ENCODE assay signal across 1 cellular context in the genomic region with DNA sequence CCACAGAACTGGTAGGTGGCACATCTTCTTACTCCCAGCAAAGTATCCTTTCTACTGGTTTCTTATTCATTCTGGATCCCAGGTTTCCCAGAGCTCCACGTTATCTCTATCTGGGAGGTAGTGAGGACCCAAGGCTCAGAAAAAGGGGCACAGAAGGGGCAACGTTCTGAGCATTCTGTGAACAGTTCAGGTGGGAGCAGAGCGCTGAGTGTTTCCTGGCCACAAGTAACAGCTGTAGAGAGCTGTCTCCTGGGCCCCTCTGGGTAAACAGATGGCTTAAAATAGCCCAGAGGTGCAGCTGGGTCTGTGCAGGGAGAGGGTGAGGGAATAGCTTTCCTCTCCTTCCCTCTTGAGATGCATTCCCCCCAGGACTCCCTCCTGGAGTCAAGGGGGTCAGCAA.
TF ChIP-seq lines count a peak whose summit lies in the region.

No MANE protein-coding gene starts in this region.

TF ChIP-seq in SK-N-SH, 30 proteins besides CTCF, POLR2A, EP300 and RAD21 (continued from another document):
- TF ChIP-seq, protein P1, sequence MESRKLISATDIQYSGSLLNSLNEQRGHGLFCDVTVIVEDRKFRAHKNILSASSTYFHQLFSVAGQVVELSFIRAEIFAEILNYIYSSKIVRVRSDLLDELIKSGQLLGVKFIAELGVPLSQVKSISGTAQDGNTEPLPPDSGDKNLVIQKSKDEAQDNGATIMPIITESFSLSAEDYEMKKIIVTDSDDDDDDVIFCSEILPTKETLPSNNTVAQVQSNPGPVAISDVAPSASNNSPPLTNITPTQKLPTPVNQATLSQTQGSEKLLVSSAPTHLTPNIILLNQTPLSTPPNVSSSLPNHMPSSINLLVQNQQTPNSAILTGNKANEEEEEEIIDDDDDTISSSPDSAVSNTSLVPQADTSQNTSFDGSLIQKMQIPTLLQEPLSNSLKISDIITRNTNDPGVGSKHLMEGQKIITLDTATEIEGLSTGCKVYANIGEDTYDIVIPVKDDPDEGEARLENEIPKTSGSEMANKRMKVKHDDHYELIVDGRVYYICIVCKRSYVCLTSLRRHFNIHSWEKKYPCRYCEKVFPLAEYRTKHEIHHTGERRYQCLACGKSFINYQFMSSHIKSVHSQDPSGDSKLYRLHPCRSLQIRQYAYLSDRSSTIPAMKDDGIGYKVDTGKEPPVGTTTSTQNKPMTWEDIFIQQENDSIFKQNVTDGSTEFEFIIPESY (IDR thresholded peaks at IDR 0.05; ENCODE audit: borderline replicate concordance, low read depth) = no peak
- no peak for TF ChIP-seq CHD2 (IDR thresholded peaks at IDR 0.05; ENCODE audit: low read length, partially characterized antibody)
- TF ChIP-seq, protein P2, sequence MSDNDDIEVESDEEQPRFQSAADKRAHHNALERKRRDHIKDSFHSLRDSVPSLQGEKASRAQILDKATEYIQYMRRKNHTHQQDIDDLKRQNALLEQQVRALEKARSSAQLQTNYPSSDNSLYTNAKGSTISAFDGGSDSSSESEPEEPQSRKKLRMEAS (IDR thresholded peaks at IDR 0.05; ENCODE audit: low read depth) = no peak
- no peak for TF ChIP-seq YY1 (IDR thresholded peaks at IDR 0.05; ENCODE audit: low read depth)
- no peak for TF ChIP-seq RFX5 (IDR thresholded peaks at IDR 0.05; ENCODE audit: low read length)
- TF ChIP-seq TAF1 (IDR thresholded peaks at IDR 0.05; ENCODE audit: borderline replicate concordance, low read depth, low read length) = no peak
- no peak for TF ChIP-seq TEAD4 (IDR thresholded peaks at IDR 0.05; ENCODE audit: borderline replicate concordance, insufficient read depth)
- TF ChIP-seq, protein P3, sequence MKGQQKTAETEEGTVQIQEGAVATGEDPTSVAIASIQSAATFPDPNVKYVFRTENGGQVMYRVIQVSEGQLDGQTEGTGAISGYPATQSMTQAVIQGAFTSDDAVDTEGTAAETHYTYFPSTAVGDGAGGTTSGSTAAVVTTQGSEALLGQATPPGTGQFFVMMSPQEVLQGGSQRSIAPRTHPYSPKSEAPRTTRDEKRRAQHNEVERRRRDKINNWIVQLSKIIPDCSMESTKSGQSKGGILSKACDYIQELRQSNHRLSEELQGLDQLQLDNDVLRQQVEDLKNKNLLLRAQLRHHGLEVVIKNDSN (IDR thresholded peaks at IDR 0.05; ENCODE audit: borderline replicate concordance, low read depth) = no peak
- no peak for TF ChIP-seq MEF2A (IDR thresholded peaks at IDR 0.05; ENCODE audit: borderline replicate concordance, low read depth)
- TF ChIP-seq, protein P4, sequence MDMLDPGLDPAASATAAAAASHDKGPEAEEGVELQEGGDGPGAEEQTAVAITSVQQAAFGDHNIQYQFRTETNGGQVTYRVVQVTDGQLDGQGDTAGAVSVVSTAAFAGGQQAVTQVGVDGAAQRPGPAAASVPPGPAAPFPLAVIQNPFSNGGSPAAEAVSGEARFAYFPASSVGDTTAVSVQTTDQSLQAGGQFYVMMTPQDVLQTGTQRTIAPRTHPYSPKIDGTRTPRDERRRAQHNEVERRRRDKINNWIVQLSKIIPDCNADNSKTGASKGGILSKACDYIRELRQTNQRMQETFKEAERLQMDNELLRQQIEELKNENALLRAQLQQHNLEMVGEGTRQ (IDR thresholded peaks at IDR 0.05; ENCODE audit: borderline replicate concordance, low read depth, low read length) = no peak
- TF ChIP-seq GATA2 (CRISPR knock-in tag; IDR thresholded peaks at IDR 0.05) = no peak
- TF ChIP-seq, protein P5, sequence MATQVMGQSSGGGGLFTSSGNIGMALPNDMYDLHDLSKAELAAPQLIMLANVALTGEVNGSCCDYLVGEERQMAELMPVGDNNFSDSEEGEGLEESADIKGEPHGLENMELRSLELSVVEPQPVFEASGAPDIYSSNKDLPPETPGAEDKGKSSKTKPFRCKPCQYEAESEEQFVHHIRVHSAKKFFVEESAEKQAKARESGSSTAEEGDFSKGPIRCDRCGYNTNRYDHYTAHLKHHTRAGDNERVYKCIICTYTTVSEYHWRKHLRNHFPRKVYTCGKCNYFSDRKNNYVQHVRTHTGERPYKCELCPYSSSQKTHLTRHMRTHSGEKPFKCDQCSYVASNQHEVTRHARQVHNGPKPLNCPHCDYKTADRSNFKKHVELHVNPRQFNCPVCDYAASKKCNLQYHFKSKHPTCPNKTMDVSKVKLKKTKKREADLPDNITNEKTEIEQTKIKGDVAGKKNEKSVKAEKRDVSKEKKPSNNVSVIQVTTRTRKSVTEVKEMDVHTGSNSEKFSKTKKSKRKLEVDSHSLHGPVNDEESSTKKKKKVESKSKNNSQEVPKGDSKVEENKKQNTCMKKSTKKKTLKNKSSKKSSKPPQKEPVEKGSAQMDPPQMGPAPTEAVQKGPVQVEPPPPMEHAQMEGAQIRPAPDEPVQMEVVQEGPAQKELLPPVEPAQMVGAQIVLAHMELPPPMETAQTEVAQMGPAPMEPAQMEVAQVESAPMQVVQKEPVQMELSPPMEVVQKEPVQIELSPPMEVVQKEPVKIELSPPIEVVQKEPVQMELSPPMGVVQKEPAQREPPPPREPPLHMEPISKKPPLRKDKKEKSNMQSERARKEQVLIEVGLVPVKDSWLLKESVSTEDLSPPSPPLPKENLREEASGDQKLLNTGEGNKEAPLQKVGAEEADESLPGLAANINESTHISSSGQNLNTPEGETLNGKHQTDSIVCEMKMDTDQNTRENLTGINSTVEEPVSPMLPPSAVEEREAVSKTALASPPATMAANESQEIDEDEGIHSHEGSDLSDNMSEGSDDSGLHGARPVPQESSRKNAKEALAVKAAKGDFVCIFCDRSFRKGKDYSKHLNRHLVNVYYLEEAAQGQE (IDR thresholded peaks at IDR 0.05; ENCODE audit: low read depth, low read length) = no peak
- TF ChIP-seq FOXJ3 (CRISPR knock-in tag; IDR thresholded peaks at IDR 0.05) = no peak
- TF ChIP-seq, protein P6, sequence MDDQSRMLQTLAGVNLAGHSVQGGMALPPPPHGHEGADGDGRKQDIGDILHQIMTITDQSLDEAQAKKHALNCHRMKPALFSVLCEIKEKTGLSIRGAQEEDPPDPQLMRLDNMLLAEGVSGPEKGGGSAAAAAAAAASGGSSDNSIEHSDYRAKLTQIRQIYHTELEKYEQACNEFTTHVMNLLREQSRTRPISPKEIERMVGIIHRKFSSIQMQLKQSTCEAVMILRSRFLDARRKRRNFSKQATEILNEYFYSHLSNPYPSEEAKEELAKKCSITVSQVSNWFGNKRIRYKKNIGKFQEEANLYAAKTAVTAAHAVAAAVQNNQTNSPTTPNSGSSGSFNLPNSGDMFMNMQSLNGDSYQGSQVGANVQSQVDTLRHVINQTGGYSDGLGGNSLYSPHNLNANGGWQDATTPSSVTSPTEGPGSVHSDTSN (IDR thresholded peaks at IDR 0.05) = no peak
- no peak for TF ChIP-seq NFIC (IDR thresholded peaks at IDR 0.05; ENCODE audit: borderline replicate concordance)
- no peak for TF ChIP-seq SMC3 (IDR thresholded peaks at IDR 0.05; ENCODE audit: low read depth, low read length)
TF ChIP-seq in SK-N-SH: peak in this region for 0.
